Comparison of ENCODE assay signal across 38 cellular contexts in genomic region chr11:20105427-20105826, GRCh38. TPM values are rescaled to one million over a fixed set of nuclear protein-coding genes. Genes with fewer than 3 reads are reported as not detected.
"Had no signal": no experiment of that assay in that cellular context is flagged by ENCODE, and none has a peak within 500 bp of the region (broad histone marks: within the 10 kb centered on the region; RNA-seq: fewer than 3 reads in every experiment).

No MANE protein-coding gene starts in this region.

- H3K27ac Mint-ChIP-seq: activated CD4-positive, alpha-beta memory T cell treated with anti-CD3 and anti-CD28 coated beads, Interleukin-2, amount 10 ng/mL, durations not matched to agents 7 days and 5 days; activated CD4-positive, alpha-beta T cell treated with anti-CD3 and anti-CD28 coated beads for 36 hours; activated CD4-positive, alpha-beta T cell treated with anti-CD3 and anti-CD28 coated beads, Interleukin-2, amount 10 ng/mL, durations not matched to agents 7 days and 5 days; activated CD8-positive, alpha-beta memory T cell treated with anti-CD3 and anti-CD28 coated beads, Interleukin-2, amount 10 ng/mL, durations not matched to agents 7 days and 5 days; activated CD8-positive, alpha-beta T cell treated with anti-CD3 and anti-CD28 coated beads, Interleukin-2, amount 10 ng/mL, durations not matched to agents 7 days and 5 days; activated naive CD4-positive, alpha-beta T cell treated with anti-CD3 and anti-CD28 coated beads, Interleukin-2, amount 10 ng/mL, durations not matched to agents 7 days and 5 days; activated naive CD4-positive, alpha-beta T cell treated with anti-CD3 and anti-CD28 coated beads, Interleukin-2, amount 50 U/mL, for 24 hours; activated naive CD8-positive, alpha-beta T cell; activated naive CD8-positive, alpha-beta T cell treated with anti-CD3 and anti-CD28 coated beads, Interleukin-2, amount 10 ng/mL, durations not matched to agents 7 days and 5 days; activated T-cell treated with anti-CD3 and anti-CD28 coated beads, Interleukin-2, amount 50 U/mL, for 24 hours; activated T-helper 2 cell treated with anti-CD3 and anti-CD28 coated beads, Interferon-gamma antibody, Interleukin-2, Interleukin-4, amounts not matched to agents 10 μg/mL and 5 μg/mL and 100 μg/mL, durations not matched to agents 14 hours and 24 hours and 36 hours; T-helper 1 cell treated with Interleukin-12 subunit alpha and Interleukin-12 subunit beta and Interleukin-4 antibody, amounts not matched to agents 30 μg/mL and 1 μg/mL, for 36 hours; T-helper 2 cell treated with Interferon-gamma antibody and Interleukin-4, amounts not matched to agents 5 μg/mL and 100 μg/mL, for 36 hours; WTC11 had no signal

- H3K27ac ChIP-seq: adrenal gland, body of pancreas, brain microvascular endothelial cell, breast epithelium, VCaP had no signal

- DNase-seq: activated CD4-positive, alpha-beta memory T cell treated with anti-CD3 and anti-CD28 coated beads, Interleukin-2, amount 10 ng/mL, durations not matched to agents 7 days and 5 days; activated CD4-positive, alpha-beta T cell treated with anti-CD3 and anti-CD28 coated beads for 1 hour; activated CD4-positive, alpha-beta T cell treated with anti-CD3 and anti-CD28 coated beads for 36 hours; activated CD4-positive, alpha-beta T cell treated with anti-CD3 and anti-CD28 coated beads for 48 hours; activated CD4-positive, alpha-beta T cell treated with anti-CD3 and anti-CD28 coated beads, Interleukin-2, amount 10 ng/mL, durations not matched to agents 7 days and 5 days; activated CD4-positive, alpha-beta T cell treated with anti-CD3 and anti-CD28 coated beads, Interleukin-2, amount 50 U/mL, for 48 hours; activated CD4-positive, CD25-positive, alpha-beta regulatory T cell; activated CD8-positive, alpha-beta memory T cell treated with anti-CD3 and anti-CD28 coated beads for 24 hours; activated CD8-positive, alpha-beta memory T cell treated with anti-CD3 and anti-CD28 coated beads, Interleukin-2, amount 10 ng/mL, durations not matched to agents 7 days and 5 days; activated CD8-positive, alpha-beta memory T cell treated with anti-CD3 and anti-CD28 coated beads, Interleukin-2, amount 50 U/mL, for 48 hours; activated CD8-positive, alpha-beta T cell treated with anti-CD3 and anti-CD28 coated beads, Interleukin-2, amount 10 ng/mL, durations not matched to agents 7 days and 5 days; activated effector memory CD4-positive, alpha-beta T cell treated with Interleukin-2 at 50 U/mL for 16 hours; activated gamma-delta T cell; activated naive CD4-positive, alpha-beta T cell treated with anti-CD3 and anti-CD28 coated beads, Interleukin-2, amount 10 ng/mL, durations not matched to agents 7 days and 5 days; activated naive CD4-positive, alpha-beta T cell treated with Interleukin-2 at 50 U/mL for 16 hours; activated naive CD8-positive, alpha-beta T cell treated with anti-CD3 and anti-CD28 coated beads, Interleukin-2, amount 10 ng/mL, durations not matched to agents 7 days and 5 days; activated T-cell treated with anti-CD3 and anti-CD28 coated beads, Interleukin-2, amount 50 U/mL, for 24 hours; activated T-cell treated with anti-CD3 and anti-CD28 coated beads, Interleukin-2, amount 50 U/mL, for 48 hours; adrenal gland; amniotic stem cell; aorta; body of pancreas; brain microvascular endothelial cell; central memory CD4-positive, alpha-beta T cell; T-helper 1 cell; T-helper 2 cell; T-helper 9 cell had no signal

- H3K9me3 ChIP-seq: adrenal gland, body of pancreas, breast epithelium had no signal

- ATAC-seq: activated CD4-positive, alpha-beta T cell treated with anti-CD3 and anti-CD28 coated beads for 36 hours; activated CD4-positive, CD25-positive, alpha-beta regulatory T cell treated with anti-CD3 and anti-CD28 coated beads, Interleukin-2, amount 50 U/mL, for 24 hours; activated CD8-positive, alpha-beta memory T cell treated with anti-CD3 and anti-CD28 coated beads, Interleukin-2, amount 10 ng/mL, durations not matched to agents 7 days and 5 days; activated CD8-positive, alpha-beta T cell treated with anti-CD3 and anti-CD28 coated beads, Interleukin-2, amount 10 ng/mL, durations not matched to agents 7 days and 5 days; body of pancreas; WTC11 had no signal

- H3K27me3 Mint-ChIP-seq: activated CD4-positive, alpha-beta memory T cell treated with anti-CD3 and anti-CD28 coated beads, Interleukin-2, amount 10 ng/mL, durations not matched to agents 7 days and 5 days; activated CD4-positive, alpha-beta T cell treated with anti-CD3 and anti-CD28 coated beads for 36 hours; activated CD4-positive, alpha-beta T cell treated with anti-CD3 and anti-CD28 coated beads, Interleukin-2, amount 10 ng/mL, durations not matched to agents 7 days and 5 days; activated naive CD4-positive, alpha-beta T cell treated with anti-CD3 and anti-CD28 coated beads, Interleukin-2, amount 50 U/mL, for 24 hours; activated naive CD8-positive, alpha-beta T cell; activated naive CD8-positive, alpha-beta T cell treated with anti-CD3 and anti-CD28 coated beads, Interleukin-2, amount 10 ng/mL, durations not matched to agents 7 days and 5 days; activated T-cell treated with anti-CD3 and anti-CD28 coated beads, Interleukin-2, amount 50 U/mL, for 24 hours had no signal

- H3K4me3 Mint-ChIP-seq: activated CD4-positive, alpha-beta memory T cell treated with anti-CD3 and anti-CD28 coated beads, Interleukin-2, amount 10 ng/mL, durations not matched to agents 7 days and 5 days; activated CD4-positive, alpha-beta T cell treated with anti-CD3 and anti-CD28 coated beads for 36 hours; activated CD4-positive, alpha-beta T cell treated with anti-CD3 and anti-CD28 coated beads, Interleukin-2, amount 10 ng/mL, durations not matched to agents 7 days and 5 days; activated CD8-positive, alpha-beta memory T cell treated with anti-CD3 and anti-CD28 coated beads, Interleukin-2, amount 10 ng/mL, durations not matched to agents 7 days and 5 days; activated CD8-positive, alpha-beta T cell treated with anti-CD3 and anti-CD28 coated beads, Interleukin-2, amount 10 ng/mL, durations not matched to agents 7 days and 5 days; activated naive CD4-positive, alpha-beta T cell treated with anti-CD3 and anti-CD28 coated beads, Interleukin-2, amount 10 ng/mL, durations not matched to agents 7 days and 5 days; activated naive CD4-positive, alpha-beta T cell treated with anti-CD3 and anti-CD28 coated beads, Interleukin-2, amount 50 U/mL, for 24 hours; activated naive CD8-positive, alpha-beta T cell; activated naive CD8-positive, alpha-beta T cell treated with anti-CD3 and anti-CD28 coated beads, Interleukin-2, amount 10 ng/mL, durations not matched to agents 7 days and 5 days; activated T-cell treated with anti-CD3 and anti-CD28 coated beads, Interleukin-2, amount 50 U/mL, for 24 hours; T-helper 1 cell treated with Interleukin-12 subunit alpha and Interleukin-12 subunit beta and Interleukin-4 antibody, amounts not matched to agents 30 μg/mL and 1 μg/mL, for 36 hours; T-helper 2 cell treated with Interferon-gamma antibody and Interleukin-4, amounts not matched to agents 5 μg/mL and 100 μg/mL, for 36 hours; WTC11 had no signal

- H3K36me3 ChIP-seq: breast epithelium had no signal

- H3K27me3 ChIP-seq: adrenal gland, body of pancreas, brain microvascular endothelial cell, breast epithelium had no signal

- H3K4me1 ChIP-seq: adrenal gland, body of pancreas, breast epithelium had no signal

- H3K36me3 Mint-ChIP-seq: activated CD8-positive, alpha-beta memory T cell treated with anti-CD3 and anti-CD28 coated beads, Interleukin-2, amount 10 ng/mL, durations not matched to agents 7 days and 5 days; activated naive CD4-positive, alpha-beta T cell treated with anti-CD3 and anti-CD28 coated beads, Interleukin-2, amount 10 ng/mL, durations not matched to agents 7 days and 5 days; activated naive CD4-positive, alpha-beta T cell treated with anti-CD3 and anti-CD28 coated beads, Interleukin-2, amount 50 U/mL, for 24 hours; activated naive CD8-positive, alpha-beta T cell; activated naive CD8-positive, alpha-beta T cell treated with anti-CD3 and anti-CD28 coated beads, Interleukin-2, amount 10 ng/mL, durations not matched to agents 7 days and 5 days had no signal

- H3K9me3 Mint-ChIP-seq: activated CD4-positive, alpha-beta memory T cell treated with anti-CD3 and anti-CD28 coated beads, Interleukin-2, amount 10 ng/mL, durations not matched to agents 7 days and 5 days; activated CD4-positive, alpha-beta T cell treated with anti-CD3 and anti-CD28 coated beads, Interleukin-2, amount 10 ng/mL, durations not matched to agents 7 days and 5 days; activated naive CD4-positive, alpha-beta T cell treated with anti-CD3 and anti-CD28 coated beads, Interleukin-2, amount 10 ng/mL, durations not matched to agents 7 days and 5 days; activated naive CD4-positive, alpha-beta T cell treated with anti-CD3 and anti-CD28 coated beads, Interleukin-2, amount 50 U/mL, for 24 hours; activated naive CD8-positive, alpha-beta T cell treated with anti-CD3 and anti-CD28 coated beads, Interleukin-2, amount 10 ng/mL, durations not matched to agents 7 days and 5 days; activated T-cell treated with anti-CD3 and anti-CD28 coated beads, Interleukin-2, amount 50 U/mL, for 24 hours; activated T-helper 2 cell treated with anti-CD3 and anti-CD28 coated beads, Interferon-gamma antibody, Interleukin-2, Interleukin-4, amounts not matched to agents 10 μg/mL and 5 μg/mL and 100 μg/mL, durations not matched to agents 14 hours and 24 hours and 36 hours; T-helper 1 cell treated with Interleukin-12 subunit alpha and Interleukin-12 subunit beta and Interleukin-4 antibody, amounts not matched to agents 30 μg/mL and 1 μg/mL, for 36 hours; T-helper 2 cell treated with Interferon-gamma antibody and Interleukin-4, amounts not matched to agents 5 μg/mL and 100 μg/mL, for 36 hours; WTC11 had no signal

- H3K4me3 ChIP-seq: adrenal gland, body of pancreas, breast epithelium had no signal

- H3K4me1 Mint-ChIP-seq: activated CD4-positive, alpha-beta memory T cell treated with anti-CD3 and anti-CD28 coated beads, Interleukin-2, amount 10 ng/mL, durations not matched to agents 7 days and 5 days; activated CD4-positive, alpha-beta T cell treated with anti-CD3 and anti-CD28 coated beads for 36 hours; activated CD4-positive, alpha-beta T cell treated with anti-CD3 and anti-CD28 coated beads, Interleukin-2, amount 10 ng/mL, durations not matched to agents 7 days and 5 days; activated CD8-positive, alpha-beta memory T cell treated with anti-CD3 and anti-CD28 coated beads, Interleukin-2, amount 10 ng/mL, durations not matched to agents 7 days and 5 days; activated naive CD4-positive, alpha-beta T cell treated with anti-CD3 and anti-CD28 coated beads, Interleukin-2, amount 10 ng/mL, durations not matched to agents 7 days and 5 days; activated naive CD4-positive, alpha-beta T cell treated with anti-CD3 and anti-CD28 coated beads, Interleukin-2, amount 50 U/mL, for 24 hours; activated naive CD8-positive, alpha-beta T cell treated with anti-CD3 and anti-CD28 coated beads, Interleukin-2, amount 10 ng/mL, durations not matched to agents 7 days and 5 days; WTC11 had no signal

RNA-seq across cellular contexts. Expression of gene DBX1, which starts 54.8 kb away (rescaled TPM):
- total RNA-seq: activated CD4-positive, alpha-beta memory T cell treated with anti-CD3 and anti-CD28 coated beads, Interleukin-2, amount 10 ng/mL, durations not matched to agents 7 days and 5 days; activated CD4-positive, alpha-beta T cell treated with anti-CD3 and anti-CD28 coated beads for 36 hours; activated CD4-positive, alpha-beta T cell treated with anti-CD3 and anti-CD28 coated beads, Interleukin-2, amount 10 ng/mL, durations not matched to agents 7 days and 5 days; activated CD8-positive, alpha-beta memory T cell treated with anti-CD3 and anti-CD28 coated beads, Interleukin-2, amount 10 ng/mL, durations not matched to agents 7 days and 5 days; activated CD8-positive, alpha-beta T cell treated with anti-CD3 and anti-CD28 coated beads, Interleukin-2, amount 10 ng/mL, durations not matched to agents 7 days and 5 days; activated naive CD8-positive, alpha-beta T cell treated with anti-CD3 and anti-CD28 coated beads, Interleukin-2, amount 10 ng/mL, durations not matched to agents 7 days and 5 days; activated T-helper 2 cell treated with anti-CD3 and anti-CD28 coated beads, Interferon-gamma antibody, Interleukin-2, Interleukin-4, amounts not matched to agents 10 μg/mL and 5 μg/mL and 100 μg/mL, durations not matched to agents 14 hours and 24 hours and 36 hours; adrenal gland; aorta; astrocyte; body of pancreas; breast epithelium; cardiac septum had no signal
- polyA plus RNA-seq: adrenal gland, aorta had no signal
